In the genomic region with DNA sequence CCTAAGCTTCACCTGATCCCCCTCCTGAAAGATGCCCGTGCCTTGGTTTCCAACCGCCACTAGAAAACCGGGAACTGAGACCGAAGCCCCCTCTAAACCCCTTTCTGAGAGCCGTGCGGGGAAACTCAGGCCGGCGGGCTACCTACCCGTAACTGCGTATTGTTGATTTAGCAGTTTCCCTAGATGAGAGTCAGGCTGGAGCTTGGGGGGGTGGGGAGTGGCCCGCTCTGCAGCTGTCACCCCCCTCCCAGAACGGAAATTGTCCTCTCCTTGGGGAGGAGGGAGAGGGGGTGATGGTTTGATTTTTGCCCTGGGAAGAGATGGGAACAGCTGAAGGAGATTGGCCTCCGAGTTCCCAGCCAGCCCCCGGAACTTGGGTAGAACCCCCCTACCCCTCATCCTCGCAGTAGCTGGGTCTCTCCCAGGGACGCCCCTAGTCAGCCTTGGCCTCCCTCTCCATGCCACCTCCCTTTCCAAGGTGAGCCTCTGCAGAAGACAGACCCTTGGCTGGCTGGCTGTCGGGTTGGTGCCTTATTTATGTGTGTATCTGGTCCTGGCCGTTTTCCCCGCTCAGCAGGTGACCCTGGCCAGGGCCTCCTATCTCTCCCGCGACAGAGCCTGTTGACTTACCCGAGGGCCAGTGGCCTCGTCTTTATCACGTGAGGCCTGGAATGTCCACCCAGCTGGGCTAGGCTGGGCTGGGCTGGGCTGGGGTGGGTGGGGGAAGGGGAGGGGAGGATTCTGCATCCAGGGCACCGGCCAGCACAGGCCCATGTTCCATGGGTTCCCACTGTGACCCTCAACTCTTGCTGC, we compare ENCODE assay signal across 2 cellular contexts.
TF ChIP-seq lines count a peak whose summit lies in the region.

No MANE protein-coding gene starts in this region.

TF ChIP-seq in A549, 52 proteins besides CTCF, POLR2A, EP300 and RAD21:
- TF ChIP-seq USF2 (IDR thresholded peaks at IDR 0.05) (peak; percentile 31; the same call in 1 of the 2 replicates), SREBF2 (IDR thresholded peaks at IDR 0.05) (no peak)

TF ChIP-seq in GM12878, 131 proteins besides CTCF, POLR2A, EP300 and RAD21 (continued from another document):
- TF ChIP-seq BCL3 (IDR thresholded peaks at IDR 0.05; ENCODE audit: borderline replicate concordance, insufficient read depth, low read depth, low read length, poor library complexity, severe bottlenecking), result no peak
- TF ChIP-seq, protein P1, sequence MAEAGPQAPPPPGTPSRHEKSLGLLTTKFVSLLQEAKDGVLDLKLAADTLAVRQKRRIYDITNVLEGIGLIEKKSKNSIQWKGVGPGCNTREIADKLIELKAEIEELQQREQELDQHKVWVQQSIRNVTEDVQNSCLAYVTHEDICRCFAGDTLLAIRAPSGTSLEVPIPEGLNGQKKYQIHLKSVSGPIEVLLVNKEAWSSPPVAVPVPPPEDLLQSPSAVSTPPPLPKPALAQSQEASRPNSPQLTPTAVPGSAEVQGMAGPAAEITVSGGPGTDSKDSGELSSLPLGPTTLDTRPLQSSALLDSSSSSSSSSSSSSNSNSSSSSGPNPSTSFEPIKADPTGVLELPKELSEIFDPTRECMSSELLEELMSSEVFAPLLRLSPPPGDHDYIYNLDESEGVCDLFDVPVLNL (IDR thresholded peaks at IDR 0.05; ENCODE audit: low read depth, low read length), result no peak
- TF ChIP-seq NFXL1 (IDR thresholded peaks at IDR 0.05; ENCODE audit: borderline replicate concordance), result peak; percentile 34; the same call in 1 of the 2 replicates
- TF ChIP-seq POU2F2 (IDR thresholded peaks at IDR 0.05; ENCODE audit: borderline replicate concordance, low read depth, low read length), result no peak
- TF ChIP-seq MYB (IDR thresholded peaks at IDR 0.05; ENCODE audit: borderline replicate concordance, low read depth, low read length), result no peak
- TF ChIP-seq, protein P2, sequence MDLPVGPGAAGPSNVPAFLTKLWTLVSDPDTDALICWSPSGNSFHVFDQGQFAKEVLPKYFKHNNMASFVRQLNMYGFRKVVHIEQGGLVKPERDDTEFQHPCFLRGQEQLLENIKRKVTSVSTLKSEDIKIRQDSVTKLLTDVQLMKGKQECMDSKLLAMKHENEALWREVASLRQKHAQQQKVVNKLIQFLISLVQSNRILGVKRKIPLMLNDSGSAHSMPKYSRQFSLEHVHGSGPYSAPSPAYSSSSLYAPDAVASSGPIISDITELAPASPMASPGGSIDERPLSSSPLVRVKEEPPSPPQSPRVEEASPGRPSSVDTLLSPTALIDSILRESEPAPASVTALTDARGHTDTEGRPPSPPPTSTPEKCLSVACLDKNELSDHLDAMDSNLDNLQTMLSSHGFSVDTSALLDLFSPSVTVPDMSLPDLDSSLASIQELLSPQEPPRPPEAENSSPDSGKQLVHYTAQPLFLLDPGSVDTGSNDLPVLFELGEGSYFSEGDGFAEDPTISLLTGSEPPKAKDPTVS (IDR thresholded peaks at IDR 0.05; ENCODE audit: low read depth, low read length), result no peak
- TF ChIP-seq JUND (IDR thresholded peaks at IDR 0.05; ENCODE audit: low read depth, low read length), result no peak
- no peak for TF ChIP-seq BRCA1 (IDR thresholded peaks at IDR 0.05; ENCODE audit: low read depth, low read length)
- no peak for TF ChIP-seq MYC (IDR thresholded peaks at IDR 0.05; ENCODE audit: insufficient read depth, insufficient read length, insufficient replicate concordance, low read length, severe bottlenecking)
- peak in 1 of 2 experiments; percentile 36; a peak in 2 of 4 replicates for TF ChIP-seq BHLHE40 (IDR thresholded peaks at IDR 0.05; ENCODE audit: borderline replicate concordance in 1 of 2, low read depth in 2 of 2, low read length in 1 of 2)
- no peak for TF ChIP-seq SIX5 (IDR thresholded peaks at IDR 0.05; ENCODE audit: low read depth, low read length, severe bottlenecking)
- TF ChIP-seq POLR2AphosphoS5 (IDR thresholded peaks at IDR 0.05; ENCODE audit: low read length), result peak; percentile 41; the same call in 1 of the 2 replicates
- no peak for TF ChIP-seq SPI1 (IDR thresholded peaks at IDR 0.05; ENCODE audit: borderline replicate concordance, insufficient read depth, low read depth, low read length)
- no peak for TF ChIP-seq ZNF622 (IDR thresholded peaks at IDR 0.05)
- TF ChIP-seq, protein P3, sequence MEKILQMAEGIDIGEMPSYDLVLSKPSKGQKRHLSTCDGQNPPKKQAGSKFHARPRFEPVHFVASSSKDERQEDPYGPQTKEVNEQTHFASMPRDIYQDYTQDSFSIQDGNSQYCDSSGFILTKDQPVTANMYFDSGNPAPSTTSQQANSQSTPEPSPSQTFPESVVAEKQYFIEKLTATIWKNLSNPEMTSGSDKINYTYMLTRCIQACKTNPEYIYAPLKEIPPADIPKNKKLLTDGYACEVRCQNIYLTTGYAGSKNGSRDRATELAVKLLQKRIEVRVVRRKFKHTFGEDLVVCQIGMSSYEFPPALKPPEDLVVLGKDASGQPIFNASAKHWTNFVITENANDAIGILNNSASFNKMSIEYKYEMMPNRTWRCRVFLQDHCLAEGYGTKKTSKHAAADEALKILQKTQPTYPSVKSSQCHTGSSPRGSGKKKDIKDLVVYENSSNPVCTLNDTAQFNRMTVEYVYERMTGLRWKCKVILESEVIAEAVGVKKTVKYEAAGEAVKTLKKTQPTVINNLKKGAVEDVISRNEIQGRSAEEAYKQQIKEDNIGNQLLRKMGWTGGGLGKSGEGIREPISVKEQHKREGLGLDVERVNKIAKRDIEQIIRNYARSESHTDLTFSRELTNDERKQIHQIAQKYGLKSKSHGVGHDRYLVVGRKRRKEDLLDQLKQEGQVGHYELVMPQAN (conservative IDR thresholded peaks at IDR 0.05), result peak; percentile 58; the same call in 1 of the 2 replicates
- TF ChIP-seq ZNF274 (IDR thresholded peaks at IDR 0.05; ENCODE audit: insufficient read depth, insufficient read length), result no peak
- TF ChIP-seq CBFB (IDR thresholded peaks at IDR 0.05; ENCODE audit: low read depth), result 0 out of 2 replicates have a peak, but pooled peaks have one; percentile 13
- no peak for TF ChIP-seq TARDBP (IDR thresholded peaks at IDR 0.05; ENCODE audit: borderline replicate concordance)
- TF ChIP-seq IKZF2 (IDR thresholded peaks at IDR 0.05), result peak in 1 of 2 experiments; percentile 8; a peak in 1 of 4 replicates
- TF ChIP-seq, protein P4, sequence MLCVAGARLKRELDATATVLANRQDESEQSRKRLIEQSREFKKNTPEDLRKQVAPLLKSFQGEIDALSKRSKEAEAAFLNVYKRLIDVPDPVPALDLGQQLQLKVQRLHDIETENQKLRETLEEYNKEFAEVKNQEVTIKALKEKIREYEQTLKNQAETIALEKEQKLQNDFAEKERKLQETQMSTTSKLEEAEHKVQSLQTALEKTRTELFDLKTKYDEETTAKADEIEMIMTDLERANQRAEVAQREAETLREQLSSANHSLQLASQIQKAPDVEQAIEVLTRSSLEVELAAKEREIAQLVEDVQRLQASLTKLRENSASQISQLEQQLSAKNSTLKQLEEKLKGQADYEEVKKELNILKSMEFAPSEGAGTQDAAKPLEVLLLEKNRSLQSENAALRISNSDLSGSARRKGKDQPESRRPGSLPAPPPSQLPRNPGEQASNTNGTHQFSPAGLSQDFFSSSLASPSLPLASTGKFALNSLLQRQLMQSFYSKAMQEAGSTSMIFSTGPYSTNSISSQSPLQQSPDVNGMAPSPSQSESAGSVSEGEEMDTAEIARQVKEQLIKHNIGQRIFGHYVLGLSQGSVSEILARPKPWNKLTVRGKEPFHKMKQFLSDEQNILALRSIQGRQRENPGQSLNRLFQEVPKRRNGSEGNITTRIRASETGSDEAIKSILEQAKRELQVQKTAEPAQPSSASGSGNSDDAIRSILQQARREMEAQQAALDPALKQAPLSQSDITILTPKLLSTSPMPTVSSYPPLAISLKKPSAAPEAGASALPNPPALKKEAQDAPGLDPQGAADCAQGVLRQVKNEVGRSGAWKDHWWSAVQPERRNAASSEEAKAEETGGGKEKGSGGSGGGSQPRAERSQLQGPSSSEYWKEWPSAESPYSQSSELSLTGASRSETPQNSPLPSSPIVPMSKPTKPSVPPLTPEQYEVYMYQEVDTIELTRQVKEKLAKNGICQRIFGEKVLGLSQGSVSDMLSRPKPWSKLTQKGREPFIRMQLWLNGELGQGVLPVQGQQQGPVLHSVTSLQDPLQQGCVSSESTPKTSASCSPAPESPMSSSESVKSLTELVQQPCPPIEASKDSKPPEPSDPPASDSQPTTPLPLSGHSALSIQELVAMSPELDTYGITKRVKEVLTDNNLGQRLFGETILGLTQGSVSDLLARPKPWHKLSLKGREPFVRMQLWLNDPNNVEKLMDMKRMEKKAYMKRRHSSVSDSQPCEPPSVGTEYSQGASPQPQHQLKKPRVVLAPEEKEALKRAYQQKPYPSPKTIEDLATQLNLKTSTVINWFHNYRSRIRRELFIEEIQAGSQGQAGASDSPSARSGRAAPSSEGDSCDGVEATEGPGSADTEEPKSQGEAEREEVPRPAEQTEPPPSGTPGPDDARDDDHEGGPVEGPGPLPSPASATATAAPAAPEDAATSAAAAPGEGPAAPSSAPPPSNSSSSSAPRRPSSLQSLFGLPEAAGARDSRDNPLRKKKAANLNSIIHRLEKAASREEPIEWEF (IDR thresholded peaks at IDR 0.05; ENCODE audit: insufficient replicate concordance, low read depth, low read length), result no peak
- TF ChIP-seq, protein P5, sequence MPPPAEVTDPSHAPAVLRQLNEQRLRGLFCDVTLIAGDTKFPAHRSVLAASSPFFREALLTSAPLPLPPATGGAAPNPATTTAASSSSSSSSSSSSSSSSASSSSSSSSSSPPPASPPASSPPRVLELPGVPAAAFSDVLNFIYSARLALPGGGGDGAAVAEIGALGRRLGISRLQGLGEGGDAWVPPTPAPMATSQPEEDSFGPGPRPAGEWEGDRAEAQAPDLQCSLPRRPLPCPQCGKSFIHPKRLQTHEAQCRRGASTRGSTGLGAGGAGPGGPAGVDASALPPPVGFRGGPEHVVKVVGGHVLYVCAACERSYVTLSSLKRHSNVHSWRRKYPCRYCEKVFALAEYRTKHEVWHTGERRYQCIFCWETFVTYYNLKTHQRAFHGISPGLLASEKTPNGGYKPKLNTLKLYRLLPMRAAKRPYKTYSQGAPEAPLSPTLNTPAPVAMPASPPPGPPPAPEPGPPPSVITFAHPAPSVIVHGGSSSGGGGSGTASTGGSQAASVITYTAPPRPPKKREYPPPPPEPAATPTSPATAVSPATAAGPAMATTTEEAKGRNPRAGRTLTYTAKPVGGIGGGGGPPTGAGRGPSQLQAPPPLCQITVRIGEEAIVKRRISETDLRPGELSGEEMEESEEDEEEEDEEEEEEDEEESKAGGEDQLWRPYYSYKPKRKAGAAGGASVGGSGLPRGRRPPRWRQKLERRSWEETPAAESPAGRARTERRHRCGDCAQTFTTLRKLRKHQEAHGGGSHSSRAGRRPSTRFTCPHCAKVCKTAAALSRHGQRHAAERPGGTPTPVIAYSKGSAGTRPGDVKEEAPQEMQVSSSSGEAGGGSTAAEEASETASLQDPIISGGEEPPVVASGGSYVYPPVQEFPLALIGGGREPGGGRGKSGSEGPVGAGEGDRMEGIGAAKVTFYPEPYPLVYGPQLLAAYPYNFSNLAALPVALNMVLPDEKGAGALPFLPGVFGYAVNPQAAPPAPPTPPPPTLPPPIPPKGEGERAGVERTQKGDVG (CRISPR knock-in tag; IDR thresholded peaks at IDR 0.05), result no peak
- no peak for TF ChIP-seq CREB1 (IDR thresholded peaks at IDR 0.05; ENCODE audit: low read depth)
- TF ChIP-seq FOXM1 (IDR thresholded peaks at IDR 0.05; ENCODE audit: low read depth, low read length), result no peak
- TF ChIP-seq, protein P6, sequence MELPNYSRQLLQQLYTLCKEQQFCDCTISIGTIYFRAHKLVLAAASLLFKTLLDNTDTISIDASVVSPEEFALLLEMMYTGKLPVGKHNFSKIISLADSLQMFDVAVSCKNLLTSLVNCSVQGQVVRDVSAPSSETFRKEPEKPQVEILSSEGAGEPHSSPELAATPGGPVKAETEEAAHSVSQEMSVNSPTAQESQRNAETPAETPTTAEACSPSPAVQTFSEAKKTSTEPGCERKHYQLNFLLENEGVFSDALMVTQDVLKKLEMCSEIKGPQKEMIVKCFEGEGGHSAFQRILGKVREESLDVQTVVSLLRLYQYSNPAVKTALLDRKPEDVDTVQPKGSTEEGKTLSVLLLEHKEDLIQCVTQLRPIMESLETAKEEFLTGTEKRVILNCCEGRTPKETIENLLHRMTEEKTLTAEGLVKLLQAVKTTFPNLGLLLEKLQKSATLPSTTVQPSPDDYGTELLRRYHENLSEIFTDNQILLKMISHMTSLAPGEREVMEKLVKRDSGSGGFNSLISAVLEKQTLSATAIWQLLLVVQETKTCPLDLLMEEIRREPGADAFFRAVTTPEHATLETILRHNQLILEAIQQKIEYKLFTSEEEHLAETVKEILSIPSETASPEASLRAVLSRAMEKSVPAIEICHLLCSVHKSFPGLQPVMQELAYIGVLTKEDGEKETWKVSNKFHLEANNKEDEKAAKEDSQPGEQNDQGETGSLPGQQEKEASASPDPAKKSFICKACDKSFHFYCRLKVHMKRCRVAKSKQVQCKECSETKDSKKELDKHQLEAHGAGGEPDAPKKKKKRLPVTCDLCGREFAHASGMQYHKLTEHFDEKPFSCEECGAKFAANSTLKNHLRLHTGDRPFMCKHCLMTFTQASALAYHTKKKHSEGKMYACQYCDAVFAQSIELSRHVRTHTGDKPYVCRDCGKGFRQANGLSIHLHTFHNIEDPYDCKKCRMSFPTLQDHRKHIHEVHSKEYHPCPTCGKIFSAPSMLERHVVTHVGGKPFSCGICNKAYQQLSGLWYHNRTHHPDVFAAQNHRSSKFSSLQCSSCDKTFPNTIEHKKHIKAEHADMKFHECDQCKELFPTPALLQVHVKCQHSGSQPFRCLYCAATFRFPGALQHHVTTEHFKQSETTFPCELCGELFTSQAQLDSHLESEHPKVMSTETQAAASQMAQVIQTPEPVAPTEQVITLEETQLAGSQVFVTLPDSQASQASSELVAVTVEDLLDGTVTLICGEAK (IDR thresholded peaks at IDR 0.05; ENCODE audit: borderline replicate concordance), result no peak
- TF ChIP-seq, protein P7, sequence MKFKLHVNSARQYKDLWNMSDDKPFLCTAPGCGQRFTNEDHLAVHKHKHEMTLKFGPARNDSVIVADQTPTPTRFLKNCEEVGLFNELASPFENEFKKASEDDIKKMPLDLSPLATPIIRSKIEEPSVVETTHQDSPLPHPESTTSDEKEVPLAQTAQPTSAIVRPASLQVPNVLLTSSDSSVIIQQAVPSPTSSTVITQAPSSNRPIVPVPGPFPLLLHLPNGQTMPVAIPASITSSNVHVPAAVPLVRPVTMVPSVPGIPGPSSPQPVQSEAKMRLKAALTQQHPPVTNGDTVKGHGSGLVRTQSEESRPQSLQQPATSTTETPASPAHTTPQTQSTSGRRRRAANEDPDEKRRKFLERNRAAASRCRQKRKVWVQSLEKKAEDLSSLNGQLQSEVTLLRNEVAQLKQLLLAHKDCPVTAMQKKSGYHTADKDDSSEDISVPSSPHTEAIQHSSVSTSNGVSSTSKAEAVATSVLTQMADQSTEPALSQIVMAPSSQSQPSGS (IDR thresholded peaks at IDR 0.05; ENCODE audit: low read length), result no peak
TF ChIP-seq in GM12878: peak in this region for 6.
